In the genomic region with DNA sequence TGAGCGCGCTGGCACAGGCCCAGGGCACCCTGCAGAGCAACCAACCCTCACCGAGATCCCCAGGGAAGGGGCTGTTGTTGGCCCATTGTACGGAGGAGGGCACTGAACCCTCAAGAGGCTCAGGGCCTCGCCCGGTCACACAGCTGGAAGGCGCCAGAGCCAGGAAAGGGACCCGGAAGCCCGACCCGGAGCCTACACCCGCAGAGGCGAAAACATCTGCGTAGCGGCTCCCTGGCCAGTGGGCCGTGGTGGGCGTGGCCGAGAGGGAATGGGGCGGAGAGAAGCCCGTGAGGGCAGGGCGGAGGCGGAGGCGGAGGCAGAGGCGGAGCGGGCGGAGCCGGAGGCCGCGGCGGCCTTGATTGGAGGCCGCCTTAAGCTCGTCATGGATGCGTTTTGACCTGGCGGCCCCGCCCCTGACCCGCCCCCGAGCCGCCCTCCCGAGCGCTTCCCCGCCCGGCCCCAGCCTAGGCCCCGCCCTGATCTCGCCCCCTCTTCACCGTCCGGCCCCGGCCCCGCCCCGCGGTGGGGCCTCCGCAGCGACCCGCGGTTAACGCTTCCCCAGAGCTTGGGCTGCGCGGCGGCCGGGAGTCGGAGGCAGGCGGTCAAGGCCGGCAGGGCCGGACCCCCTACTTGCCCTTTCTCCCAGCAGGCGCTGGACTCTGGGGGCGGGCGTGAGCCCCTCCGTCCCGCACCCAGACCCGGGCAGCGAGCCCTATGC, we compare ENCODE assay signal across 8 cellular contexts. TPM values are rescaled to one million over a fixed set of nuclear protein-coding genes. Genes with fewer than 3 reads are reported as not detected.
DNase-seq lines count a peak whose midpoint lies in the region; ATAC-seq, FAIRE-seq and TF ChIP-seq lines count a peak whose summit lies in the region.

No MANE protein-coding gene starts in this region.

- DNase-seq in BE2C (peak; percentile 99), GM19239 (ENCODE audit: insufficient read length, low spot score) (peak; percentile 90), NCI-H510A (lab: John Stamatoyannopoulos, UW) (peak; percentile 83), left kidney (ENCODE audit: low read depth, low spot score) (peak; percentile 97)
- peak; percentile 91 to 94 for DNase-seq in activated CD4-positive, alpha-beta T cell treated with anti-CD3 and anti-CD28 coated beads for 4 hours
- DNase-seq in stimulated activated CD4-positive, alpha-beta T cell treated with anti-CD3 and anti-CD28 coated beads, Interleukin-1b, Interleukin-23, amount 100 ng/mL, for 4 hours (ENCODE audit: low read depth in 2 of 2) = peak; percentile 89 to 90

- peak; percentile 53 for FAIRE-seq in GM19239 (lab: Jason Lieb, UNC)

- no peaks in the 10 kb centered on the region for H3K9me3 ChIP-seq in BE2C

- peak overlapping the region; percentile 61 for H3K4me3 ChIP-seq in BE2C (ENCODE audit: low read depth, low read length)

- no peaks in the 10 kb centered on the region for H3K27me3 ChIP-seq in BE2C

- ATAC-seq in HG03439 (IDR thresholded peaks at IDR 0.05; ENCODE audit: unreplicated experiment) = peak; percentile 65

- 0 out of 2 replicates have a peak, but pooled peaks cover 3% of the 10 kb centered on the region for H3K4me1 ChIP-seq in BE2C

- peak overlapping the region; percentile 94 for H3K27ac ChIP-seq in cingulate gyrus (ENCODE audit: low read depth, low read length)

- TF ChIP-seq CTCF in BE2C (IDR thresholded peaks at IDR 0.05; ENCODE audit: low read depth, low read length) = no peak

- H3K36me3 ChIP-seq in BE2C = peaks cover 15% of the 10 kb centered on the region

RNA-seq across cellular contexts. Expression of a gene that starts 2.1 kb away (rescaled TPM):
- 28.1 TPM for polyA plus RNA-seq in BE2C (2012; ENCODE audit: insufficient read depth, insufficient read length, low read depth)

RNA-seq across cellular contexts. Expression of a gene that starts 10.5 kb away (rescaled TPM):
- 138 TPM for polyA plus RNA-seq in BE2C (2012; ENCODE audit: insufficient read depth, insufficient read length, low read depth)

RNA-seq across cellular contexts. Expression of a gene that starts 22.7 kb away (rescaled TPM):
- polyA plus RNA-seq in BE2C (2012; ENCODE audit: insufficient read depth, insufficient read length, low read depth) = 5.9 TPM

Comparison
In these comparisons a context has a peak if more than half of its experiments do, and no peak if none do; other contexts are left out.
1. Peak in every context shown above with its lines: DNase-seq, ATAC-seq, H3K4me3 ChIP-seq and H3K27ac ChIP-seq.